1 cellular context compared by ENCODE assay signal in genomic region chr2:130380096-130380934, GRCh38.
A peak's percentile ranks its signal among the peaks of the same experiment; 100 is the strongest.
TF ChIP-seq lines count a peak whose summit lies in the region.

No MANE protein-coding gene starts in this region.

TF ChIP-seq in K562, 482 proteins besides CTCF, POLR2A, EP300 and RAD21 (continued from another document and continues in another):
- TF ChIP-seq, protein P1, sequence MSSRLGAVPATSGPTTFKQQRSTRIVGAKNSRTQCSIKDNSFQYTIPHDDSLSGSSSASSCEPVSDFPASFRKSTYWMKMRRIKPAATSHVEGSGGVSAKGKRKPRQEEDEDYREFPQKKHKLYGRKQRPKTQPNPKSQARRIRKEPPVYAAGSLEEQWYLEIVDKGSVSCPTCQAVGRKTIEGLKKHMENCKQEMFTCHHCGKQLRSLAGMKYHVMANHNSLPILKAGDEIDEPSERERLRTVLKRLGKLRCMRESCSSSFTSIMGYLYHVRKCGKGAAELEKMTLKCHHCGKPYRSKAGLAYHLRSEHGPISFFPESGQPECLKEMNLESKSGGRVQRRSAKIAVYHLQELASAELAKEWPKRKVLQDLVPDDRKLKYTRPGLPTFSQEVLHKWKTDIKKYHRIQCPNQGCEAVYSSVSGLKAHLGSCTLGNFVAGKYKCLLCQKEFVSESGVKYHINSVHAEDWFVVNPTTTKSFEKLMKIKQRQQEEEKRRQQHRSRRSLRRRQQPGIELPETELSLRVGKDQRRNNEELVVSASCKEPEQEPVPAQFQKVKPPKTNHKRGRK (tag; IDR thresholded peaks at IDR 0.05), result no peak
- TF ChIP-seq KLF1 (tag; IDR thresholded peaks at IDR 0.05) (no peak), POLR2H (tag; IDR thresholded peaks at IDR 0.05; ENCODE audit: low read depth) (no peak), CBX1 (IDR thresholded peaks at IDR 0.05; ENCODE audit: low read depth) (no peak), PCBP2 (IDR thresholded peaks at IDR 0.05; ENCODE audit: low read depth, low read length, poor library complexity, severe bottlenecking) (no peak), ZNF316 (IDR thresholded peaks at IDR 0.05) (no peak), POLR2B (IDR thresholded peaks at IDR 0.05; ENCODE audit: low read depth, partially characterized antibody) (no peak), ZNF57 (CRISPR knock-in tag; IDR thresholded peaks at IDR 0.05) (no peak), ZNF75A (CRISPR knock-in tag; IDR thresholded peaks at IDR 0.05) (no peak), RBM22 (IDR thresholded peaks at IDR 0.05; ENCODE audit: low read depth, low read length, poor library complexity, severe bottlenecking) (no peak), ZNF134 (CRISPR knock-in tag; conservative IDR thresholded peaks at IDR 0.05) (no peak), SREBF1 (IDR thresholded peaks at IDR 0.05; ENCODE audit: borderline replicate concordance, low read depth, low read length) (no peak), HIVEP1 (CRISPR knock-in tag; IDR thresholded peaks at IDR 0.05) (no peak), RUNX1 (IDR thresholded peaks at IDR 0.05; ENCODE audit: low read depth) (no peak; the same call in 1 of the 2 replicates), FOXJ2 (tag; IDR thresholded peaks at IDR 0.05) (no peak), GABPB2 (CRISPR knock-in tag; conservative IDR thresholded peaks at IDR 0.05) (no peak), FUS (optimal IDR thresholded peaks at IDR 0.05; ENCODE audit: low read depth, low read length) (no peak), ZNF830 (CRISPR knock-in tag; IDR thresholded peaks at IDR 0.05) (no peak), ZKSCAN1 (IDR thresholded peaks at IDR 0.05; ENCODE audit: low read depth, low read length) (0 out of 2 replicates have a peak, but pooled peaks have one; percentile 25), THRAP3 (IDR thresholded peaks at IDR 0.05; ENCODE audit: borderline replicate concordance) (no peak), U2AF2 (optimal IDR thresholded peaks at IDR 0.05; ENCODE audit: low read depth, low read length) (no peak), HEY1 (CRISPR knock-in tag; IDR thresholded peaks at IDR 0.05; ENCODE audit: borderline replicate concordance) (no peak), EP400 (IDR thresholded peaks at IDR 0.05) (no peak), MEF2A (IDR thresholded peaks at IDR 0.05; ENCODE audit: control insufficient read depth, low read depth, low read length) (no peak), ATF6 (CRISPR knock-in tag; IDR thresholded peaks at IDR 0.05) (no peak), NRF1 (conservative IDR thresholded peaks at IDR 0.05 in 1 of 2, IDR thresholded peaks at IDR 0.05 in 1 of 2) (no peak), ZBTB33 (CRISPR knock-in tag; IDR thresholded peaks at IDR 0.05) (no peak), TAF9B (IDR thresholded peaks at IDR 0.05; ENCODE audit: partially characterized antibody) (no peak), FOXA3 (CRISPR knock-in tag; conservative IDR thresholded peaks at IDR 0.05 in 1 of 2, IDR thresholded peaks at IDR 0.05 in 1 of 2) (no peak)
- TF ChIP-seq, protein P2, sequence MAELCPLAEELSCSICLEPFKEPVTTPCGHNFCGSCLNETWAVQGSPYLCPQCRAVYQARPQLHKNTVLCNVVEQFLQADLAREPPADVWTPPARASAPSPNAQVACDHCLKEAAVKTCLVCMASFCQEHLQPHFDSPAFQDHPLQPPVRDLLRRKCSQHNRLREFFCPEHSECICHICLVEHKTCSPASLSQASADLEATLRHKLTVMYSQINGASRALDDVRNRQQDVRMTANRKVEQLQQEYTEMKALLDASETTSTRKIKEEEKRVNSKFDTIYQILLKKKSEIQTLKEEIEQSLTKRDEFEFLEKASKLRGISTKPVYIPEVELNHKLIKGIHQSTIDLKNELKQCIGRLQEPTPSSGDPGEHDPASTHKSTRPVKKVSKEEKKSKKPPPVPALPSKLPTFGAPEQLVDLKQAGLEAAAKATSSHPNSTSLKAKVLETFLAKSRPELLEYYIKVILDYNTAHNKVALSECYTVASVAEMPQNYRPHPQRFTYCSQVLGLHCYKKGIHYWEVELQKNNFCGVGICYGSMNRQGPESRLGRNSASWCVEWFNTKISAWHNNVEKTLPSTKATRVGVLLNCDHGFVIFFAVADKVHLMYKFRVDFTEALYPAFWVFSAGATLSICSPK (IDR thresholded peaks at IDR 0.05; ENCODE audit: borderline replicate concordance), result no peak
- TF ChIP-seq, protein P3, sequence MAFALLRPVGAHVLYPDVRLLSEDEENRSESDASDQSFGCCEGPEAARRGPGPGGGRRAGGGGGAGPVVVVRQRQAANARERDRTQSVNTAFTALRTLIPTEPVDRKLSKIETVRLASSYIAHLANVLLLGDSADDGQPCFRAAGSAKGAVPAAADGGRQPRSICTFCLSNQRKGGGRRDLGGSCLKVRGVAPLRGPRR (CRISPR knock-in tag; IDR thresholded peaks at IDR 0.05), result no peak
- TF ChIP-seq, protein P4, sequence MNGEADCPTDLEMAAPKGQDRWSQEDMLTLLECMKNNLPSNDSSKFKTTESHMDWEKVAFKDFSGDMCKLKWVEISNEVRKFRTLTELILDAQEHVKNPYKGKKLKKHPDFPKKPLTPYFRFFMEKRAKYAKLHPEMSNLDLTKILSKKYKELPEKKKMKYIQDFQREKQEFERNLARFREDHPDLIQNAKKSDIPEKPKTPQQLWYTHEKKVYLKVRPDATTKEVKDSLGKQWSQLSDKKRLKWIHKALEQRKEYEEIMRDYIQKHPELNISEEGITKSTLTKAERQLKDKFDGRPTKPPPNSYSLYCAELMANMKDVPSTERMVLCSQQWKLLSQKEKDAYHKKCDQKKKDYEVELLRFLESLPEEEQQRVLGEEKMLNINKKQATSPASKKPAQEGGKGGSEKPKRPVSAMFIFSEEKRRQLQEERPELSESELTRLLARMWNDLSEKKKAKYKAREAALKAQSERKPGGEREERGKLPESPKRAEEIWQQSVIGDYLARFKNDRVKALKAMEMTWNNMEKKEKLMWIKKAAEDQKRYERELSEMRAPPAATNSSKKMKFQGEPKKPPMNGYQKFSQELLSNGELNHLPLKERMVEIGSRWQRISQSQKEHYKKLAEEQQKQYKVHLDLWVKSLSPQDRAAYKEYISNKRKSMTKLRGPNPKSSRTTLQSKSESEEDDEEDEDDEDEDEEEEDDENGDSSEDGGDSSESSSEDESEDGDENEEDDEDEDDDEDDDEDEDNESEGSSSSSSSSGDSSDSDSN (IDR thresholded peaks at IDR 0.05; ENCODE audit: borderline replicate concordance in 1 of 2, low read depth in 2 of 2, low read length in 2 of 2), result 0 out of 4 replicates have a peak, but pooled peaks of 1 of the 2 experiments have one; percentile 30
- TF ChIP-seq, protein P5, sequence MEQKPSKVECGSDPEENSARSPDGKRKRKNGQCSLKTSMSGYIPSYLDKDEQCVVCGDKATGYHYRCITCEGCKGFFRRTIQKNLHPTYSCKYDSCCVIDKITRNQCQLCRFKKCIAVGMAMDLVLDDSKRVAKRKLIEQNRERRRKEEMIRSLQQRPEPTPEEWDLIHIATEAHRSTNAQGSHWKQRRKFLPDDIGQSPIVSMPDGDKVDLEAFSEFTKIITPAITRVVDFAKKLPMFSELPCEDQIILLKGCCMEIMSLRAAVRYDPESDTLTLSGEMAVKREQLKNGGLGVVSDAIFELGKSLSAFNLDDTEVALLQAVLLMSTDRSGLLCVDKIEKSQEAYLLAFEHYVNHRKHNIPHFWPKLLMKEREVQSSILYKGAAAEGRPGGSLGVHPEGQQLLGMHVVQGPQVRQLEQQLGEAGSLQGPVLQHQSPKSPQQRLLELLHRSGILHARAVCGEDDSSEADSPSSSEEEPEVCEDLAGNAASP (IDR thresholded peaks at IDR 0.05), result no peak
- TF ChIP-seq, protein P6, sequence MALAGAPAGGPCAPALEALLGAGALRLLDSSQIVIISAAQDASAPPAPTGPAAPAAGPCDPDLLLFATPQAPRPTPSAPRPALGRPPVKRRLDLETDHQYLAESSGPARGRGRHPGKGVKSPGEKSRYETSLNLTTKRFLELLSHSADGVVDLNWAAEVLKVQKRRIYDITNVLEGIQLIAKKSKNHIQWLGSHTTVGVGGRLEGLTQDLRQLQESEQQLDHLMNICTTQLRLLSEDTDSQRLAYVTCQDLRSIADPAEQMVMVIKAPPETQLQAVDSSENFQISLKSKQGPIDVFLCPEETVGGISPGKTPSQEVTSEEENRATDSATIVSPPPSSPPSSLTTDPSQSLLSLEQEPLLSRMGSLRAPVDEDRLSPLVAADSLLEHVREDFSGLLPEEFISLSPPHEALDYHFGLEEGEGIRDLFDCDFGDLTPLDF (CRISPR knock-in tag; IDR thresholded peaks at IDR 0.05), result no peak
- TF ChIP-seq, protein P7, sequence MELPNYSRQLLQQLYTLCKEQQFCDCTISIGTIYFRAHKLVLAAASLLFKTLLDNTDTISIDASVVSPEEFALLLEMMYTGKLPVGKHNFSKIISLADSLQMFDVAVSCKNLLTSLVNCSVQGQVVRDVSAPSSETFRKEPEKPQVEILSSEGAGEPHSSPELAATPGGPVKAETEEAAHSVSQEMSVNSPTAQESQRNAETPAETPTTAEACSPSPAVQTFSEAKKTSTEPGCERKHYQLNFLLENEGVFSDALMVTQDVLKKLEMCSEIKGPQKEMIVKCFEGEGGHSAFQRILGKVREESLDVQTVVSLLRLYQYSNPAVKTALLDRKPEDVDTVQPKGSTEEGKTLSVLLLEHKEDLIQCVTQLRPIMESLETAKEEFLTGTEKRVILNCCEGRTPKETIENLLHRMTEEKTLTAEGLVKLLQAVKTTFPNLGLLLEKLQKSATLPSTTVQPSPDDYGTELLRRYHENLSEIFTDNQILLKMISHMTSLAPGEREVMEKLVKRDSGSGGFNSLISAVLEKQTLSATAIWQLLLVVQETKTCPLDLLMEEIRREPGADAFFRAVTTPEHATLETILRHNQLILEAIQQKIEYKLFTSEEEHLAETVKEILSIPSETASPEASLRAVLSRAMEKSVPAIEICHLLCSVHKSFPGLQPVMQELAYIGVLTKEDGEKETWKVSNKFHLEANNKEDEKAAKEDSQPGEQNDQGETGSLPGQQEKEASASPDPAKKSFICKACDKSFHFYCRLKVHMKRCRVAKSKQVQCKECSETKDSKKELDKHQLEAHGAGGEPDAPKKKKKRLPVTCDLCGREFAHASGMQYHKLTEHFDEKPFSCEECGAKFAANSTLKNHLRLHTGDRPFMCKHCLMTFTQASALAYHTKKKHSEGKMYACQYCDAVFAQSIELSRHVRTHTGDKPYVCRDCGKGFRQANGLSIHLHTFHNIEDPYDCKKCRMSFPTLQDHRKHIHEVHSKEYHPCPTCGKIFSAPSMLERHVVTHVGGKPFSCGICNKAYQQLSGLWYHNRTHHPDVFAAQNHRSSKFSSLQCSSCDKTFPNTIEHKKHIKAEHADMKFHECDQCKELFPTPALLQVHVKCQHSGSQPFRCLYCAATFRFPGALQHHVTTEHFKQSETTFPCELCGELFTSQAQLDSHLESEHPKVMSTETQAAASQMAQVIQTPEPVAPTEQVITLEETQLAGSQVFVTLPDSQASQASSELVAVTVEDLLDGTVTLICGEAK (IDR thresholded peaks at IDR 0.05), result no peak
- TF ChIP-seq, protein P7 (CRISPR knock-in tag; IDR thresholded peaks at IDR 0.05), result no peak
